ENCODE assay signal across 13 cellular contexts in the genomic region with DNA sequence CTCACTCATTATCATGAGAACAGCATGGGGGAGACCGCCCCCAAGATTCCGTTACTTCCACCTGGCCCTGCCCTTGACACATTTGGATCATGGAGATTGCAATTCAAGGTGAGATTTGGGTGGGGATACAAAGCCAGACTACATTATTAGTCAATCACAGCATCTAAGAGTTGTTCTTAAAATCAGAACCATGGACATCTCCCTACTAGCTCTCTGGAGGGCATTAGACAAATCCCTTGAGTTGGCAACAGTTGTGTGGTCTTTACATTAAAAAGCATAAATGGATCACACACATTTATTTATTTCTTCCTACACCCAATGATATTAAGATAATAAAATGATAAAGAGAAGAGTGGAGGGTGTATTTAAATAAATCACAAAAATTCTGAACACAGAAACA.
DNase-seq lines count a peak whose midpoint lies in the region; ATAC-seq and TF ChIP-seq lines count a peak whose summit lies in the region.
"Had no signal": no experiment of that assay in that cellular context is flagged by ENCODE, and none has a peak within 500 bp of the region (broad histone marks: within the 10 kb centered on the region; RNA-seq: fewer than 3 reads in every experiment).

No MANE protein-coding gene starts in this region.

- ATAC-seq in GM23338 (no peak), GM19452 (IDR thresholded peaks at IDR 0.05; ENCODE audit: unreplicated experiment) (no peak), body of pancreas (no peak), GM18873 (IDR thresholded peaks at IDR 0.05; ENCODE audit: low FRiP score, unreplicated experiment) (no peak)
- ATAC-seq: K562 had no signal

- H3K4me1 ChIP-seq in GM23338 (ENCODE audit: insufficient read depth) (no peaks in the 10 kb centered on the region), body of pancreas (no peaks in the 10 kb centered on the region)

- H3K27ac ChIP-seq in GM23338 (ENCODE audit: low read depth) (no peak overlapping the region), body of pancreas (no peak overlapping the region)
- H3K27ac ChIP-seq: C4-2B had no signal

- H3K36me3 ChIP-seq in GM23338 (ENCODE audit: insufficient read depth) (no peaks in the 10 kb centered on the region), body of pancreas (replicated peaks in 1 of 2; ENCODE audit: insufficient read depth in 1 of 2, low read depth in 2 of 2) (no peaks in the 10 kb centered on the region)

- intact Hi-C loops in body of pancreas (cut with DNase I), result no loop called here

- DNase-seq in GM23338 (ENCODE audit: low spot score) (no peak), iPS-NIHi7 (ENCODE audit: extremely low spot score) (peak; percentile 14), renal cortical epithelial cell (ENCODE audit: low read depth) (peak; percentile 7), body of pancreas (no peak)
- DNase-seq in Jurkat, Clone E6-1 (ENCODE audit: low read depth, low spot score), result peak; percentile 1
- DNase-seq: CD4-positive, alpha-beta memory T cell; DMS79; H7 had no signal

- H3K27ac Mint-ChIP-seq in GM23338, result no peak overlapping the region
- H3K27ac Mint-ChIP-seq: B cell; CD4-positive, alpha-beta memory T cell had no signal

- no peaks in the 10 kb centered on the region for H4K20me1 ChIP-seq in GM23338 (replicated peaks; ENCODE audit: insufficient read depth)

- H3K4me3 ChIP-seq in GM23338 (no peak overlapping the region), body of pancreas (no peak overlapping the region)
- H3K4me3 ChIP-seq in Jurkat, Clone E6-1 (ENCODE audit: low read length), result no peak overlapping the region
- H3K4me3 ChIP-seq: K562 had no signal

- TF ChIP-seq POLR2A in body of pancreas (IDR thresholded peaks at IDR 0.05), result no peak

- TF ChIP-seq CTCF in GM23338 (conservative IDR thresholded peaks at IDR 0.05; ENCODE audit: low read depth in 2 of 2), result no peak
- no peak for TF ChIP-seq CTCF in body of pancreas (IDR thresholded peaks at IDR 0.05)

- no peaks in the 10 kb centered on the region for H3K27me3 Mint-ChIP-seq in GM23338 (ENCODE audit: insufficient read depth, low read depth, poor library complexity)
- H3K27me3 Mint-ChIP-seq: B cell; CD4-positive, alpha-beta memory T cell had no signal

- no peaks in the 10 kb centered on the region for H3K9me2 ChIP-seq in GM23338 (ENCODE audit: insufficient read depth)

- H3K4me1 Mint-ChIP-seq in GM23338, result no peaks in the 10 kb centered on the region
- H3K4me1 Mint-ChIP-seq: B cell; CD4-positive, alpha-beta memory T cell had no signal

- WGBS in body of pancreas, 2 donors, result 50 to 56% methylated on average over 1 to 2 of the region's 2 CpGs

- H3K4me3 Mint-ChIP-seq in GM23338, result no peak overlapping the region
- H3K4me3 Mint-ChIP-seq: B cell; CD4-positive, alpha-beta memory T cell had no signal

- H3K36me3 Mint-ChIP-seq in GM23338 (ENCODE audit: low read depth), result no peaks in the 10 kb centered on the region
- H3K36me3 Mint-ChIP-seq: CD4-positive, alpha-beta memory T cell had no signal

- H3K27me3 ChIP-seq in GM23338 (ENCODE audit: insufficient read depth), result no peaks in the 10 kb centered on the region
- H3K27me3 ChIP-seq in body of pancreas, result no peaks in the 10 kb centered on the region

- H3F3A ChIP-seq in GM23338 (replicated peaks; ENCODE audit: low read depth), result no peaks in the 10 kb centered on the region

- H2AFZ ChIP-seq in GM23338, result no peak overlapping the region

- H3K9me3 ChIP-seq in body of pancreas, result no peaks in the 10 kb centered on the region

- no peak overlapping the region for H3K4me2 ChIP-seq in GM23338

- H3K79me2 ChIP-seq in GM23338 (replicated peaks; ENCODE audit: insufficient read depth), result no peaks in the 10 kb centered on the region

- no peaks in the 10 kb centered on the region for H3K9me3 Mint-ChIP-seq in GM23338

TF ChIP-seq in GM23338, 12 proteins besides CTCF, POLR2A, EP300 and RAD21:
- no peak for TF ChIP-seq CREB1 (CRISPR knock-in tag; IDR thresholded peaks at IDR 0.05; ENCODE audit: low read depth)
- TF ChIP-seq ZNF114 (CRISPR knock-in tag; IDR thresholded peaks at IDR 0.05), result no peak
- no peak for TF ChIP-seq JUNB (IDR thresholded peaks at IDR 0.05; ENCODE audit: unreplicated experiment)
- TF ChIP-seq, protein P1, sequence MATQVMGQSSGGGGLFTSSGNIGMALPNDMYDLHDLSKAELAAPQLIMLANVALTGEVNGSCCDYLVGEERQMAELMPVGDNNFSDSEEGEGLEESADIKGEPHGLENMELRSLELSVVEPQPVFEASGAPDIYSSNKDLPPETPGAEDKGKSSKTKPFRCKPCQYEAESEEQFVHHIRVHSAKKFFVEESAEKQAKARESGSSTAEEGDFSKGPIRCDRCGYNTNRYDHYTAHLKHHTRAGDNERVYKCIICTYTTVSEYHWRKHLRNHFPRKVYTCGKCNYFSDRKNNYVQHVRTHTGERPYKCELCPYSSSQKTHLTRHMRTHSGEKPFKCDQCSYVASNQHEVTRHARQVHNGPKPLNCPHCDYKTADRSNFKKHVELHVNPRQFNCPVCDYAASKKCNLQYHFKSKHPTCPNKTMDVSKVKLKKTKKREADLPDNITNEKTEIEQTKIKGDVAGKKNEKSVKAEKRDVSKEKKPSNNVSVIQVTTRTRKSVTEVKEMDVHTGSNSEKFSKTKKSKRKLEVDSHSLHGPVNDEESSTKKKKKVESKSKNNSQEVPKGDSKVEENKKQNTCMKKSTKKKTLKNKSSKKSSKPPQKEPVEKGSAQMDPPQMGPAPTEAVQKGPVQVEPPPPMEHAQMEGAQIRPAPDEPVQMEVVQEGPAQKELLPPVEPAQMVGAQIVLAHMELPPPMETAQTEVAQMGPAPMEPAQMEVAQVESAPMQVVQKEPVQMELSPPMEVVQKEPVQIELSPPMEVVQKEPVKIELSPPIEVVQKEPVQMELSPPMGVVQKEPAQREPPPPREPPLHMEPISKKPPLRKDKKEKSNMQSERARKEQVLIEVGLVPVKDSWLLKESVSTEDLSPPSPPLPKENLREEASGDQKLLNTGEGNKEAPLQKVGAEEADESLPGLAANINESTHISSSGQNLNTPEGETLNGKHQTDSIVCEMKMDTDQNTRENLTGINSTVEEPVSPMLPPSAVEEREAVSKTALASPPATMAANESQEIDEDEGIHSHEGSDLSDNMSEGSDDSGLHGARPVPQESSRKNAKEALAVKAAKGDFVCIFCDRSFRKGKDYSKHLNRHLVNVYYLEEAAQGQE (IDR thresholded peaks at IDR 0.05; ENCODE audit: unreplicated experiment), result peak; percentile 65

Comparison
In these comparisons a context has a peak if more than half of its experiments do, and no peak if none do; other contexts are left out.
1. DNase-seq: peak in Jurkat, Clone E6-1 (single experiment), iPS-NIHi7 (single experiment) and renal cortical epithelial cell (single experiment); none in GM23338 (single experiment) and body of pancreas (0 of 4).